13 cellular contexts compared by ENCODE assay signal in genomic region chr7:48279420-48279819, GRCh38.
DNase-seq lines count a peak whose midpoint lies in the region; ATAC-seq, FAIRE-seq and TF ChIP-seq lines count a peak whose summit lies in the region.
"Had no signal": no experiment of that assay in that cellular context is flagged by ENCODE, and none has a peak within 500 bp of the region (broad histone marks: within the 10 kb centered on the region; RNA-seq: fewer than 3 reads in every experiment).

No MANE protein-coding gene starts in this region.

- H3K4me1 ChIP-seq in PC-3 (ENCODE audit: insufficient read depth, low read length) (peaks cover 29% of the 10 kb centered on the region), astrocyte (ENCODE audit: insufficient read depth, low read length) (peaks cover 11% of the 10 kb centered on the region), fibroblast of lung (ENCODE audit: control insufficient read depth, extremely low read depth, insufficient read depth, low read length) (peaks cover 12% of the 10 kb centered on the region), osteoblast (ENCODE audit: insufficient read depth, low read length) (peaks cover 8% of the 10 kb centered on the region)
- H3K4me1 ChIP-seq: BLaER1 treated with 17β-estradiol and CSF1 and Interleukin-3, amounts not matched to agents 10 nM and 100 nM had no signal

- no peaks in the 10 kb centered on the region for H3K27me3 Mint-ChIP-seq in astrocyte (ENCODE audit: low read depth, unreplicated experiment)

- H3K9me2 ChIP-seq in PC-3 (replicated peaks; ENCODE audit: low read length), result no peaks in the 10 kb centered on the region

- H3K4me3 Mint-ChIP-seq in astrocyte (ENCODE audit: unreplicated experiment), result no peak overlapping the region
- H3K4me3 Mint-ChIP-seq: B cell; CD8-positive, alpha-beta T cell had no signal

- H3K27ac ChIP-seq in PC-3 (ENCODE audit: low read length) (peak overlapping the region; percentile 60), astrocyte (ENCODE audit: low read depth, low read length) (no peak overlapping the region), fibroblast of lung (ENCODE audit: insufficient read depth, low read length) (no peak overlapping the region), osteoblast (ENCODE audit: low read depth, low read length) (no peak overlapping the region), brain microvascular endothelial cell (no peak overlapping the region)
- H3K27ac ChIP-seq: BLaER1 treated with 17β-estradiol and CSF1 and Interleukin-3, amounts not matched to agents 10 nM and 100 nM had no signal

- H3K4me2 ChIP-seq in PC-3 (ENCODE audit: low read length) (peak overlapping the region; percentile 62), astrocyte (ENCODE audit: low read length) (peak overlapping the region; percentile 42), fibroblast of lung (ENCODE audit: extremely low read depth, insufficient read depth, low read length) (peak overlapping the region; percentile 79), osteoblast (ENCODE audit: insufficient read depth, low read length) (peak overlapping the region; percentile 27)

- H2AFZ ChIP-seq in PC-3 (ENCODE audit: low read length) (no peak overlapping the region), astrocyte (ENCODE audit: low read depth, low read length) (no peak overlapping the region), fibroblast of lung (ENCODE audit: low read length) (no peak overlapping the region), osteoblast (ENCODE audit: low read length) (no peak overlapping the region)

- POLR2A ChIA-PET in PC-3 (lab: Charles Lee; ENCODE audit: unreplicated experiment), result no interaction called here

- H3K9me3 ChIP-seq in PC-3 (ENCODE audit: low read length), result no peaks in the 10 kb centered on the region
- no peaks in the 10 kb centered on the region for H3K9me3 ChIP-seq in astrocyte (ENCODE audit: insufficient read depth, low read depth, low read length)
- no peaks in the 10 kb centered on the region for H3K9me3 ChIP-seq in fibroblast of lung (ENCODE audit: control insufficient read depth, insufficient read depth, low read depth, low read length)
- no peaks in the 10 kb centered on the region for H3K9me3 ChIP-seq in osteoblast (ENCODE audit: low read depth, low read length)
- H3K9me3 ChIP-seq: BLaER1 treated with 17β-estradiol and CSF1 and Interleukin-3, amounts not matched to agents 10 nM and 100 nM had no signal

- intact Hi-C loops in PC-3 (cut with micrococcal nuclease), result no loop called here

- H3K4me1 Mint-ChIP-seq in astrocyte (ENCODE audit: low read depth, unreplicated experiment), result peaks cover 28% of the 10 kb centered on the region
- H3K4me1 Mint-ChIP-seq: B cell had no signal

- H3K27me3 ChIP-seq in PC-3 (ENCODE audit: low read length) (no peaks in the 10 kb centered on the region), astrocyte (ENCODE audit: insufficient read depth, low read length) (no peaks in the 10 kb centered on the region), fibroblast of lung (ENCODE audit: control insufficient read depth, insufficient read depth, low read length) (no peaks in the 10 kb centered on the region), osteoblast (ENCODE audit: insufficient read depth, low read length) (no peaks in the 10 kb centered on the region), brain microvascular endothelial cell (replicated peaks) (no peaks in the 10 kb centered on the region)
- H3K27me3 ChIP-seq: BLaER1 treated with 17β-estradiol and CSF1 and Interleukin-3, amounts not matched to agents 10 nM and 100 nM had no signal

- peak; percentile 62 for ATAC-seq in PC-3
- ATAC-seq: CD8-positive, alpha-beta T cell had no signal

- H3K79me2 ChIP-seq in PC-3 (ENCODE audit: low read length) (no peaks in the 10 kb centered on the region), astrocyte (ENCODE audit: insufficient read depth, low read length) (no peaks in the 10 kb centered on the region), fibroblast of lung (ENCODE audit: control insufficient read depth, insufficient read depth, low read length) (no peaks in the 10 kb centered on the region), osteoblast (ENCODE audit: insufficient read depth, low read length) (no peaks in the 10 kb centered on the region)

- peak overlapping the region; percentile 29 for H3K27ac Mint-ChIP-seq in astrocyte (ENCODE audit: unreplicated experiment)
- H3K27ac Mint-ChIP-seq: B cell; CD8-positive, alpha-beta T cell had no signal

- peak; percentile 18 for DNase-seq in PC-3
- no peak for DNase-seq in astrocyte (ENCODE audit: low read depth)
- no peak for DNase-seq in fibroblast of lung (ENCODE audit: low read depth in 2 of 2)
- no peak for DNase-seq in osteoblast (ENCODE audit: insufficient read length, low spot score, missing footprints)
- DNase-seq in NCI-H2227 (lab: John Stamatoyannopoulos, UW; ENCODE audit: unreplicated experiment), result no peak
- no peak for DNase-seq in NCI-H2081 (lab: John Stamatoyannopoulos, UW)
- DNase-seq in brain microvascular endothelial cell, result no peak
- DNase-seq: Calu3; CD8-positive, alpha-beta T cell; DMS79 treated with DMSO at 0.1 percent for 48 hours; GF-D8 had no signal

- no peaks in the 10 kb centered on the region for H3F3A ChIP-seq in PC-3 (ENCODE audit: low read length, unreplicated experiment)

- in situ Hi-C loops in brain microvascular endothelial cell (cut with HindIII; ENCODE audit: low pct_ligation_motif_present, low sequenced_read_pairs), result no loop called here

- H3K4me3 ChIP-seq in PC-3 (ENCODE audit: low read length), result peak overlapping the region; percentile 5; the same call in 1 of the 2 replicates
- no peak overlapping the region for H3K4me3 ChIP-seq in astrocyte (ENCODE audit: insufficient read depth, low read depth, low read length)
- H3K4me3 ChIP-seq in fibroblast of lung (replicated peaks in 1 of 4; ENCODE audit: control extremely low read depth in 1 of 4, insufficient read depth in 1 of 4, low read depth in 3 of 4, low read length in 4 of 4), result no peak overlapping the region
- H3K4me3 ChIP-seq in osteoblast (ENCODE audit: insufficient read depth, low read length), result no peak overlapping the region
- no peak overlapping the region for H3K4me3 ChIP-seq in brain microvascular endothelial cell (ENCODE audit: low read depth, low read length)
- H3K4me3 ChIP-seq: BLaER1 treated with 17β-estradiol and CSF1 and Interleukin-3, amounts not matched to agents 10 nM and 100 nM had no signal

- peak overlapping the region; percentile 12; the same call in 1 of the 2 replicates for H3K9ac ChIP-seq in PC-3 (ENCODE audit: low read length)
- no peak overlapping the region for H3K9ac ChIP-seq in astrocyte (ENCODE audit: low read length)
- no peak overlapping the region for H3K9ac ChIP-seq in fibroblast of lung (ENCODE audit: insufficient read depth, low read length)
- H3K9ac ChIP-seq: BLaER1 treated with 17β-estradiol and CSF1 and Interleukin-3, amounts not matched to agents 10 nM and 100 nM had no signal

- no peak for FAIRE-seq in astrocyte (lab: Jason Lieb, UNC)

- H3K36me3 Mint-ChIP-seq in astrocyte (ENCODE audit: low read depth, unreplicated experiment), result peaks cover 3% of the 10 kb centered on the region
- H3K36me3 Mint-ChIP-seq: CD8-positive, alpha-beta T cell had no signal

- H3K36me3 ChIP-seq in PC-3 (ENCODE audit: low read depth, low read length) (no peaks in the 10 kb centered on the region), astrocyte (ENCODE audit: insufficient read depth, low read length) (no peaks in the 10 kb centered on the region), fibroblast of lung (ENCODE audit: control insufficient read depth, insufficient read depth, low read length) (no peaks in the 10 kb centered on the region), osteoblast (ENCODE audit: insufficient read depth, low read length) (no peaks in the 10 kb centered on the region), brain microvascular endothelial cell (replicated peaks) (no peaks in the 10 kb centered on the region)
- H3K36me3 ChIP-seq: BLaER1 treated with 17β-estradiol and CSF1 and Interleukin-3, amounts not matched to agents 10 nM and 100 nM had no signal

- H4K20me1 ChIP-seq in PC-3 (ENCODE audit: low read length) (no peaks in the 10 kb centered on the region), astrocyte (ENCODE audit: insufficient read depth, low read length) (no peaks in the 10 kb centered on the region), fibroblast of lung (ENCODE audit: control insufficient read depth, extremely low read depth, insufficient read depth, low read length) (no peaks in the 10 kb centered on the region), osteoblast (ENCODE audit: insufficient read depth, low read length) (no peaks in the 10 kb centered on the region)
- H4K20me1 ChIP-seq: BLaER1 treated with 17β-estradiol and CSF1 and Interleukin-3, amounts not matched to agents 10 nM and 100 nM had no signal

- no TSS peak for BruUV-seq in PC-3 (replicated peaks; lab: Mats Ljungman, UMichigan)

- TF ChIP-seq CTCF in PC-3 (conservative IDR thresholded peaks at IDR 0.05; ENCODE audit: low read depth, low read length), result no peak
- TF ChIP-seq CTCF in astrocyte (IDR thresholded peaks at IDR 0.05; ENCODE audit: insufficient read depth, low read depth, low read length), result no peak
- TF ChIP-seq CTCF in fibroblast of lung (conservative IDR thresholded peaks at IDR 0.05 in 1 of 2, IDR thresholded peaks at IDR 0.05 in 1 of 2; ENCODE audit: low read depth in 1 of 2, low read length in 2 of 2), result no peak
- TF ChIP-seq CTCF in osteoblast (IDR thresholded peaks at IDR 0.05; ENCODE audit: extremely low read depth, low read depth, low read length), result no peak
- no peak for TF ChIP-seq CTCF in brain microvascular endothelial cell (IDR thresholded peaks at IDR 0.05; ENCODE audit: low read depth, low read length, missing control alignments)

- CTCF ChIA-PET in PC-3 (lab: Charles Lee), result no interaction called here

- H3K9me3 Mint-ChIP-seq in astrocyte (ENCODE audit: unreplicated experiment), result no peaks in the 10 kb centered on the region
- H3K9me3 Mint-ChIP-seq: CD8-positive, alpha-beta T cell had no signal

Comparison
In these comparisons a context has a peak if more than half of its experiments do, and no peak if none do; other contexts are left out.
1. H3K4me2 ChIP-seq: peak in every context shown above with its lines; median percentile 79 in fibroblast of lung; 62 in PC-3; 42 in astrocyte; 27 in osteoblast.